Comparison of ENCODE assay signal across 22 cellular contexts in the genomic region with DNA sequence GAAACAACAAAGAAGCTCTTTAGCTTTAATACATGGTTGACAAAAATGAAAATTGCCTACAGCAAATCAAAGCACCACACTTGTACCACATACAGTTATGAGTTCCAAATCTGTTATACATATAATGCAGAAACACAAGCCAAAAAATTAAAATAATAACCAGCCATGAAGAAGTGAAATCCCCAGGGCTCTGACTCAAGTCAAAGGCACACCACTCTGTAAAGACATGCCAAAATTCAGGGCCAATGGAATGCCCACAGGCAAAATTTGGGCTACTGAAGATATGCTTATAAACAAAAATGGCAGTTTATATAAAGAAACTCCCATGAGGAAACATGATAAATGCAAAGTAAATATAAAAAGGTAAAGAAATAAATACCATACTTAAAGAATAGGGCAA. TPM values are rescaled to one million over a fixed set of nuclear protein-coding genes. Genes with fewer than 3 reads are reported as not detected.
DNase-seq lines count a peak whose midpoint lies in the region; ATAC-seq and TF ChIP-seq lines count a peak whose summit lies in the region.
"Had no signal": no experiment of that assay in that cellular context is flagged by ENCODE, and none has a peak within 500 bp of the region (broad histone marks: within the 10 kb centered on the region; RNA-seq: fewer than 3 reads in every experiment).

No MANE protein-coding gene starts in this region.

- H3K36me3 Mint-ChIP-seq in mesothelial cell of epicardium: no peaks in the 10 kb centered on the region

- H3K4me3 ChIP-seq in GM23248 (no peak overlapping the region), tibial artery (no peak overlapping the region)
- H3K4me3 ChIP-seq: BLaER1, GM12878 had no signal

- DNase-seq in AG08395 (ENCODE audit: low spot score): peak; percentile 42
- DNase-seq in GM23248: peak; percentile 49
- peak; percentile 83 for DNase-seq in dedifferentiated amniotic fluid mesenchymal stem cell (ENCODE audit: extremely low spot score)
- DNase-seq in mesothelial cell of epicardium (ENCODE audit: low spot score in 2 of 2, unreplicated experiment in 2 of 2): no peak
- no peak for DNase-seq in NCI-H2227 treated with DMSO at 0.1 percent for 48 hours (lab: John Stamatoyannopoulos, UW)
- DNase-seq in tibial artery: no peak
- no peak for DNase-seq in T-helper 2 cell
- DNase-seq: 8988T; ACHN; CD4-positive, CD25-positive, alpha-beta regulatory T cell; H7; Karpas-422; NCI-H1105 treated with DMSO at 0.1 percent for 48 hours; NCI-H146; NCI-H1930; NCI-H526 treated with DMSO at 0.1 percent for 48 hours; SHP77 treated with DMSO at 0.1 percent for 48 hours had no signal

- TF ChIP-seq CTCF in mesothelial cell of epicardium (IDR thresholded peaks at IDR 0.05; ENCODE audit: unreplicated experiment): no peak
- TF ChIP-seq CTCF in tibial artery (IDR thresholded peaks at IDR 0.05): no peak

- H3K27me3 ChIP-seq in GM23248 (replicated peaks; ENCODE audit: insufficient read depth) (no peaks in the 10 kb centered on the region), tibial artery (no peaks in the 10 kb centered on the region)
- H3K27me3 ChIP-seq: BLaER1 had no signal

- peak overlapping the region; percentile 30 for H3K27ac Mint-ChIP-seq in mesothelial cell of epicardium
- H3K27ac Mint-ChIP-seq: CD4-positive, CD25-positive, alpha-beta regulatory T cell had no signal

- H3K27ac ChIP-seq in GM23248 (no peak overlapping the region), tibial artery (no peak overlapping the region)
- H3K27ac ChIP-seq: BLaER1, RWPE1 had no signal

- intact Hi-C loops in tibial artery (cut with DNase I; ENCODE audit: low total_unique reads): no loop called here

- H3K79me2 ChIP-seq in GM23248 (ENCODE audit: insufficient read depth): no peaks in the 10 kb centered on the region

- H3K4me1 Mint-ChIP-seq in mesothelial cell of epicardium: peaks cover 37% of the 10 kb centered on the region

- H3K36me3 ChIP-seq in GM23248 (ENCODE audit: low read depth) (no peaks in the 10 kb centered on the region), tibial artery (no peaks in the 10 kb centered on the region)
- H3K36me3 ChIP-seq: BLaER1 had no signal

- no peak overlapping the region for H3K4me3 Mint-ChIP-seq in mesothelial cell of epicardium
- H3K4me3 Mint-ChIP-seq: CD4-positive, CD25-positive, alpha-beta regulatory T cell had no signal

- no peaks in the 10 kb centered on the region for H3F3A ChIP-seq in GM23248 (ENCODE audit: insufficient read depth)

- no peak overlapping the region for H3K4me2 ChIP-seq in GM23248 (ENCODE audit: unreplicated experiment)
- H3K4me2 ChIP-seq: BLaER1 had no signal

- H3K9ac ChIP-seq in GM23248: no peak overlapping the region
- H3K9ac ChIP-seq: BLaER1 had no signal

- H3K9me3 Mint-ChIP-seq in mesothelial cell of epicardium: no peaks in the 10 kb centered on the region

- in situ Hi-C loops in GM23248 (cut with MboI): no loop called here

- peaks cover 5% of the 10 kb centered on the region; the same call in 1 of the 2 replicates for H3K4me1 ChIP-seq in GM23248 (ENCODE audit: insufficient read depth)
- peaks cover 0 to 13% (median 0%) of the 10 kb centered on the region in 4 donors for H3K4me1 ChIP-seq in tibial artery

- no peaks in the 10 kb centered on the region for H3K27me3 Mint-ChIP-seq in mesothelial cell of epicardium (ENCODE audit: low read depth)

- no peak for ATAC-seq in HG03520 (IDR thresholded peaks at IDR 0.05; ENCODE audit: unreplicated experiment)
- ATAC-seq: GM12878, HepG2 had no signal

- H3K9me3 ChIP-seq in GM23248 (ENCODE audit: low read depth) (no peaks in the 10 kb centered on the region), tibial artery (no peaks in the 10 kb centered on the region)
- H3K9me3 ChIP-seq: BLaER1 had no signal

- no peak overlapping the region for H2AFZ ChIP-seq in GM23248

- H3K9me2 ChIP-seq in GM23248 (ENCODE audit: insufficient read depth): no peaks in the 10 kb centered on the region

- H4K20me1 ChIP-seq in GM23248 (ENCODE audit: insufficient read depth): no peaks in the 10 kb centered on the region
- H4K20me1 ChIP-seq: BLaER1 had no signal

RNA-seq across cellular contexts. Expression of a gene that starts 29.0 kb away (rescaled TPM):
- under 0.01 and 0.43 TPM in 2 replicates for total RNA-seq in GM23248 (2014; rRNA removed; shearing (Covaris generic))
- 0.70 and 0.74 TPM in 2 replicates for polyA plus RNA-seq in GM23248 (2016; fragmentation: Nextera tagmentation; extraction: Ambion mirVana)
- total RNA-seq in mesothelial cell of epicardium: 15.6 to 17.3 TPM (median 17.1 TPM) in 3 replicates
- total RNA-seq: CD4-positive, CD25-positive, alpha-beta regulatory T cell had no signal
- polyA plus RNA-seq: CD4-positive, CD25-positive, alpha-beta regulatory T cell had no signal

Comparison
In these comparisons a context has a peak if more than half of its experiments do, and no peak if none do; other contexts are left out.
1. DNase-seq: peak in AG08395 (single experiment), GM23248 (single experiment) and dedifferentiated amniotic fluid mesenchymal stem cell (single experiment); none in mesothelial cell of epicardium (0 of 2), NCI-H2227 treated with DMSO at 0.1 percent for 48 hours (single experiment), tibial artery (0 of 2) and T-helper 2 cell (0 of 5).
2. RNA of a gene that starts 29.0 kb away (total RNA-seq): 15.6 to 17.3 TPM in mesothelial cell of epicardium; under 0.01 to 0.43 TPM in GM23248; every median in the first group is over 10 times any median in the second.